11 cellular contexts compared by ENCODE assay signal in genomic region chr2:1916881-1917280, GRCh38.
"Had no signal": no experiment of that assay in that cellular context is flagged by ENCODE, and none has a peak within 500 bp of the region (broad histone marks: within the 10 kb centered on the region; RNA-seq: fewer than 3 reads in every experiment).

No MANE protein-coding gene starts in this region.

- H3K36me3 ChIP-seq: HAP-1 had no signal

- DNase-seq: GM23248, GOT3, H7, H9, HCEC 1CT, HFFc6 had no signal

- H3K9me3 ChIP-seq: HAP-1 had no signal

- H3K9me3 Mint-ChIP-seq: GM23338, H9 had no signal

- H3K4me3 Mint-ChIP-seq: GM23338, H9, HFFc6 had no signal

- H3K4me1 ChIP-seq: HAP-1 had no signal

- H3K27ac Mint-ChIP-seq: GM23338, H9, HFFc6 had no signal

- FAIRE-seq: H1, H54 had no signal

- H3K4me3 ChIP-seq: GM23248, GM23338, HAP-1 had no signal

- ATAC-seq: GM23338, HCT116 had no signal

- H3K27ac ChIP-seq: GM23248 had no signal
